25 cellular contexts compared by ENCODE assay signal in genomic region chr10:122328676-122329075, GRCh38. TPM values are rescaled to one million over a fixed set of nuclear protein-coding genes. Genes with fewer than 3 reads are reported as not detected.
DNase-seq lines count a peak whose midpoint lies in the region; ATAC-seq and TF ChIP-seq lines count a peak whose summit lies in the region.
"Had no signal": no experiment of that assay in that cellular context is flagged by ENCODE, and none has a peak within 500 bp of the region (broad histone marks: within the 10 kb centered on the region; RNA-seq: fewer than 3 reads in every experiment).

No MANE protein-coding gene starts in this region.

- H3K4me2 ChIP-seq in OCI-LY3 (ENCODE audit: low read length), result peak overlapping the region; percentile 79
- H3K4me2 ChIP-seq: KMS-11, SK-N-SH had no signal

- H3K36me3 ChIP-seq in OCI-LY3 (replicated peaks; ENCODE audit: low read depth, low read length) (no peaks in the 10 kb centered on the region), prostate gland (no peaks in the 10 kb centered on the region)
- H3K36me3 ChIP-seq: ovary, suprapubic skin, vagina had no signal

- H3K4me1 Mint-ChIP-seq in memory B cell, result no peaks in the 10 kb centered on the region

- H3K4me3 ChIP-seq in OCI-LY3 (ENCODE audit: low read length) (peak overlapping the region; percentile 54), prostate gland (no peak overlapping the region)
- H3K4me3 ChIP-seq: ovary, suprapubic skin, vagina had no signal

- peak overlapping the region; percentile 45; the same call in 1 of the 2 replicates for H3K9ac ChIP-seq in OCI-LY3 (ENCODE audit: low read length)
- H3K9ac ChIP-seq: KMS-11, SK-N-SH had no signal

- H3K27ac Mint-ChIP-seq in memory B cell, result no peak overlapping the region
- H3K27ac Mint-ChIP-seq: activated CD8-positive, alpha-beta T cell treated with anti-CD3 and anti-CD28 coated beads, Interleukin-2, amount 10 ng/mL, durations not matched to agents 7 days and 5 days had no signal

- no peaks in the 10 kb centered on the region for H4K20me1 ChIP-seq in OCI-LY3 (ENCODE audit: insufficient read depth, low read length)

- peaks cover 40% of the 10 kb centered on the region for H3K27me3 ChIP-seq in OCI-LY3 (ENCODE audit: low read depth, low read length)
- H3K27me3 ChIP-seq in prostate gland (replicated peaks; ENCODE audit: insufficient read depth), result no peaks in the 10 kb centered on the region
- H3K27me3 ChIP-seq: ovary, suprapubic skin, vagina had no signal

- H3K9me3 ChIP-seq in OCI-LY3 (ENCODE audit: insufficient read depth, low read length) (no peaks in the 10 kb centered on the region), prostate gland (no peaks in the 10 kb centered on the region)
- H3K9me3 ChIP-seq: ovary, SK-N-SH, suprapubic skin, vagina had no signal

- H3K4me3 Mint-ChIP-seq in memory B cell, result no peak overlapping the region
- H3K4me3 Mint-ChIP-seq: activated CD8-positive, alpha-beta T cell treated with anti-CD3 and anti-CD28 coated beads, Interleukin-2, amount 10 ng/mL, durations not matched to agents 7 days and 5 days; CD14-positive monocyte had no signal

- H2AFZ ChIP-seq in OCI-LY3 (ENCODE audit: low read depth, low read length), result no peak overlapping the region

- H3K4me1 ChIP-seq in OCI-LY3 (ENCODE audit: low read length), result peaks cover 80% of the 10 kb centered on the region
- H3K4me1 ChIP-seq in prostate gland (replicated peaks), result no peaks in the 10 kb centered on the region
- H3K4me1 ChIP-seq: vagina had no signal

- ATAC-seq in GM21529 (IDR thresholded peaks at IDR 0.05; ENCODE audit: unreplicated experiment) (peak; percentile 51), memory B cell (ENCODE audit: low read depth) (peak; percentile 53), GM21528 (IDR thresholded peaks at IDR 0.05; ENCODE audit: low FRiP score, unreplicated experiment) (no peak)
- ATAC-seq: activated CD8-positive, alpha-beta T cell treated with anti-CD3 and anti-CD28 coated beads, Interleukin-2, amount 10 ng/mL, durations not matched to agents 7 days and 5 days had no signal

- intact Hi-C loops in prostate gland (cut with DNase I), result no loop called here

- 65% methylated on average over 9 of the region's 9 CpGs for WGBS in prostate gland

- POLR2A ChIA-PET in GM10248 (lab: Yijun Ruan, JAX), result no interaction called here

- H3K79me2 ChIP-seq in OCI-LY3 (ENCODE audit: low read length), result no peaks in the 10 kb centered on the region

- no peaks in the 10 kb centered on the region for H3K36me3 Mint-ChIP-seq in memory B cell
- H3K36me3 Mint-ChIP-seq: CD14-positive monocyte had no signal

- TF ChIP-seq POLR2A in prostate gland (IDR thresholded peaks at IDR 0.05), result no peak

- CTCF ChIA-PET in GM10248 (lab: Yijun Ruan, JAX), result interaction anchor here (0.7 to 2.5 kb wide), 7 partner anchors 10 to 106 kb away, joined by 3 to 10 read pairs (median 3); no protein-coding TSS in a partner anchor

- DNase-seq in GM10248 (ENCODE audit: extremely low spot score), result peak; percentile 43
- no peak for DNase-seq in memory B cell (ENCODE audit: low spot score in 2 of 2)
- DNase-seq in NAMALWA (ENCODE audit: low spot score), result no peak
- no peak for DNase-seq in prostate gland (ENCODE audit: low spot score)
- DNase-seq in NCI-H2227 (lab: John Stamatoyannopoulos, UW; ENCODE audit: unreplicated experiment), result no peak
- DNase-seq: activated CD4-positive, CD25-positive, alpha-beta regulatory T cell; activated CD8-positive, alpha-beta T cell treated with anti-CD3 and anti-CD28 coated beads, Interleukin-2, amount 10 ng/mL, durations not matched to agents 7 days and 5 days; activated naive CD4-positive, alpha-beta T cell; dermis blood vessel endothelial cell; glutamatergic neuron; mesenchymal stem cell; NCI-H1105; NCI-H2081; NCI-H446; ovary; right cardiac atrium; SK-N-SH had no signal

- no peak for TF ChIP-seq CTCF in GM10248 (IDR thresholded peaks at IDR 0.05; ENCODE audit: control extremely low read depth, extremely low read depth, low read depth, missing control alignments)
- TF ChIP-seq CTCF in OCI-LY3 (IDR thresholded peaks at IDR 0.05; ENCODE audit: low read depth, low read length), result no peak
- TF ChIP-seq CTCF in prostate gland (IDR thresholded peaks at IDR 0.05), result no peak

- peaks cover 22% of the 10 kb centered on the region for H3K27me3 Mint-ChIP-seq in memory B cell

- H3K27ac ChIP-seq in OCI-LY3 (ENCODE audit: low read length) (peak overlapping the region; percentile 71), prostate gland (no peak overlapping the region)
- H3K27ac ChIP-seq: KMS-11, ovary, suprapubic skin, vagina had no signal

- no peaks in the 10 kb centered on the region for H3K9me3 Mint-ChIP-seq in memory B cell

RNA-seq across cellular contexts. Expression of gene PLEKHA1, which starts 45.8 kb away (rescaled TPM):
- total RNA-seq in prostate gland, result 10 to 100 TPM; 24.2 to 35.2 TPM

RNA-seq across cellular contexts. Expression of gene BTBD16, which starts 57.6 kb away (rescaled TPM):
- total RNA-seq in prostate gland, result under 1 TPM in 1 of 2 donors, not detected in 1; 0.62 TPM
- total RNA-seq: activated CD8-positive, alpha-beta T cell treated with anti-CD3 and anti-CD28 coated beads, Interleukin-2, amount 10 ng/mL, durations not matched to agents 7 days and 5 days; dermis blood vessel endothelial cell; HT1080; vagina had no signal
